18 cellular contexts compared by ENCODE assay signal in the genomic region with DNA sequence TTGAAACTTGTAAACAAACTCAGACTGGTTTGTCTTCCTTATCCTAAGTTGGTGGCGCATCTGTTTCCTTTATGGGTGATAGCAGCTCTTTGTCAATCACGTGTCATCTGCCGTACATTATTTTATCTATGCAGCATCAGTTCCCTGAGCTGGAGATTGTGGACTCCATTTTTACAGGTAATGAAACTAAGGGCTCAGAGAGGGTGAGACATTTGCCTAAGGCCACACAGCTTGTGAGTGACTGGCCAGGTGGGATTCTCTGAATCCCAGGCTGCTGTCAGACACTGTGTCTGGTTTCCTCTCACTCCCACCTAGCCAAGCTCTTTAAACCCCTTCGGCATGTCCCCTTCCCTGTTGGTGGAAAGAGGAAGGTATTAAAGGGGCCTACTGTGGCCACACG. TPM values are rescaled to one million over a fixed set of nuclear protein-coding genes. Genes with fewer than 3 reads are reported as not detected.
DNase-seq lines count a peak whose midpoint lies in the region; ATAC-seq, FAIRE-seq and TF ChIP-seq lines count a peak whose summit lies in the region.
"Had no signal": no experiment of that assay in that cellular context is flagged by ENCODE, and none has a peak within 500 bp of the region (broad histone marks: within the 10 kb centered on the region; RNA-seq: fewer than 3 reads in every experiment).

No MANE protein-coding gene starts in this region.

- H3K79me2 ChIP-seq in K562 (ENCODE audit: control insufficient read depth, insufficient read depth, low read length) = no peaks in the 10 kb centered on the region

- no peak overlapping the region for H3K9ac ChIP-seq in BLaER1
- no peak overlapping the region for H3K9ac ChIP-seq in K562 (ENCODE audit: insufficient read depth in 1 of 2, low read depth in 2 of 2, low read length in 2 of 2)

- in situ Hi-C loops in K562 (cut with MboI) = loop anchor here (5.0 to 25.0 kb wide), 4 partner anchors 118 to 1360 kb away; no protein-coding TSS in a partner anchor

- no peaks in the 10 kb centered on the region for H3K9me1 ChIP-seq in K562 (ENCODE audit: control insufficient read depth, insufficient read depth, low read length)

- no peak for TF ChIP-seq CTCF in K562 (IDR thresholded peaks at IDR 0.05 in 2 of 3, conservative IDR thresholded peaks at IDR 0.05 in 1 of 3; ENCODE audit: insufficient read depth in 2 of 3, low read depth in 1 of 3, low read length in 3 of 3)

- POLR2A ChIA-PET in CD8-positive, alpha-beta memory T cell (lab: Charles Lee) = no interaction called here
- POLR2A ChIA-PET in K562 (lab: Yijun Ruan, JAX) = no interaction called here

- H3K9me3 Mint-ChIP-seq in CD8-positive, alpha-beta memory T cell = no peaks in the 10 kb centered on the region
- no peaks in the 10 kb centered on the region for H3K9me3 Mint-ChIP-seq in stimulated activated memory B cell treated with anti-CD40 and anti-IgM and Interleukin-4, amounts not matched to agents 10 μg/mL and 1 μg/mL and 100 μg/mL, for 72 hours

- H3K4me3 ChIP-seq in BLaER1 (no peak overlapping the region), K562 (no peak overlapping the region)
- H3K4me3 ChIP-seq in CD8-positive, alpha-beta memory T cell (ENCODE audit: low read length) = no peak overlapping the region
- H3K4me3 ChIP-seq: SJCRH30 had no signal

- no TSS peak for BruUV-seq in K562 (replicated peaks; lab: Mats Ljungman, UMichigan)

- no peak for ATAC-seq in K562
- no peak for ATAC-seq in stimulated activated memory B cell treated with anti-CD40 and anti-IgM and Interleukin-4, amounts not matched to agents 10 μg/mL and 1 μg/mL and 100 μg/mL, for 72 hours

- no peaks in the 10 kb centered on the region for H3K27me3 ChIP-seq in BLaER1
- H3K27me3 ChIP-seq in CD8-positive, alpha-beta memory T cell (ENCODE audit: insufficient read depth, low read length, poor library complexity, severe bottlenecking) = no peaks in the 10 kb centered on the region
- H3K27me3 ChIP-seq in K562 (ENCODE audit: control insufficient read depth in 2 of 2, insufficient read depth in 2 of 2, low read length in 2 of 2) = peaks cover 0 to 19% of the 10 kb centered on the region in 2 experiments; a peak in 2 of 5 replicates
- H3K27me3 ChIP-seq: SJCRH30 had no signal

- DNase-seq in CD8-positive, alpha-beta memory T cell = no peak
- no peak for DNase-seq in K562 (ENCODE audit: extremely low read depth in 1 of 4, low spot score in 3 of 4)
- no peak for DNase-seq in GOT3 (lab: John Stamatoyannopoulos, UW)
- no peak for DNase-seq in activated CD4-positive, CD25-positive, alpha-beta regulatory T cell (lab: John Stamatoyannopoulos, UW)
- DNase-seq in NCI-H446 treated with DMSO at 0.1 percent for 48 hours (lab: John Stamatoyannopoulos, UW) = no peak
- DNase-seq: MV-4-11, NCI-H1694 treated with DMSO at 0.1 percent for 48 hours, NCI-H2081 treated with DMSO at 0.1 percent for 48 hours, NCI-H2171 treated with DMSO at 0.1 percent for 48 hours, NCI-H526, OCI-M1, SJCRH30 had no signal

- H4K20me1 ChIP-seq in BLaER1 (no peaks in the 10 kb centered on the region), K562 (replicated peaks; ENCODE audit: control insufficient read depth, insufficient read depth, low read length) (no peaks in the 10 kb centered on the region; the same call in 1 of the 2 replicates)

- 7% methylated on average over 5 of the region's 5 CpGs for WGBS in K562 (ENCODE audit: insufficient coverage, low coverage, missing lambda C conversion rate)

- peak overlapping the region; percentile 16; the same call in 1 of the 2 replicates for H3K27ac ChIP-seq in BLaER1
- H3K27ac ChIP-seq in CD8-positive, alpha-beta memory T cell (ENCODE audit: low read depth, low read length) = no peak overlapping the region
- H3K27ac ChIP-seq in K562 (ENCODE audit: extremely low read depth, low read depth, low read length) = no peak overlapping the region
- H3K27ac ChIP-seq: C4-2B, HL-60, SJCRH30 had no signal

- H3K4me1 ChIP-seq in BLaER1 (peaks cover 93% of the 10 kb centered on the region), K562 (replicated peaks in 1 of 2; ENCODE audit: control insufficient read depth in 2 of 2, insufficient read depth in 2 of 2, low read length in 2 of 2) (peaks cover 0 to 1% of the 10 kb centered on the region in 2 experiments; a peak in 1 of 5 replicates)
- H3K4me1 ChIP-seq in CD8-positive, alpha-beta memory T cell (ENCODE audit: insufficient read depth, low read length) = peaks cover 33% of the 10 kb centered on the region
- H3K4me1 ChIP-seq: SJCRH30 had no signal

- H2AFZ ChIP-seq in K562 (ENCODE audit: low read depth, low read length) = no peak overlapping the region

- no peak overlapping the region for H3K4me3 Mint-ChIP-seq in CD8-positive, alpha-beta memory T cell
- no peak overlapping the region for H3K4me3 Mint-ChIP-seq in stimulated activated memory B cell treated with anti-CD40 and anti-IgM and Interleukin-4, amounts not matched to agents 10 μg/mL and 1 μg/mL and 100 μg/mL, for 72 hours

- no peaks in the 10 kb centered on the region for H3K27me3 Mint-ChIP-seq in CD8-positive, alpha-beta memory T cell
- no peaks in the 10 kb centered on the region for H3K27me3 Mint-ChIP-seq in stimulated activated memory B cell treated with anti-CD40 and anti-IgM and Interleukin-4, amounts not matched to agents 10 μg/mL and 1 μg/mL and 100 μg/mL, for 72 hours

- H3K36me3 Mint-ChIP-seq in CD8-positive, alpha-beta memory T cell = peaks cover 0 to 34% (median 7%) of the 10 kb centered on the region in 3 donors
- H3K36me3 Mint-ChIP-seq in stimulated activated memory B cell treated with anti-CD40 and anti-IgM and Interleukin-4, amounts not matched to agents 10 μg/mL and 1 μg/mL and 100 μg/mL, for 72 hours = peaks cover 33% of the 10 kb centered on the region

- FAIRE-seq in K562 (lab: Jason Lieb, UNC) = no peak
- FAIRE-seq: H54, RCC 7860 had no signal

- H3K4me2 ChIP-seq in BLaER1 (peak overlapping the region; percentile 82), K562 (ENCODE audit: insufficient read depth, low read length) (no peak overlapping the region)

- H3K4me1 Mint-ChIP-seq in CD8-positive, alpha-beta memory T cell = peaks cover 27 to 55% (median 49%) of the 10 kb centered on the region in 3 donors
- peaks cover 53% of the 10 kb centered on the region for H3K4me1 Mint-ChIP-seq in stimulated activated memory B cell treated with anti-CD40 and anti-IgM and Interleukin-4, amounts not matched to agents 10 μg/mL and 1 μg/mL and 100 μg/mL, for 72 hours

- intact Hi-C loops in K562 (cut with micrococcal nuclease) = no loop called here

- CTCF ChIA-PET in CD8-positive, alpha-beta memory T cell (lab: Charles Lee) = no interaction called here
- CTCF ChIA-PET in K562 (lab: Yijun Ruan, JAX; ENCODE audit: low intra/inter-chr PET ratio) = interaction anchor here (7.3 kb wide), 1 partner anchor 124 kb away, joined by 400 read pairs; no protein-coding TSS in a partner anchor

- TF ChIP-seq RAD21 in K562 (CRISPR knock-in tag; conservative IDR thresholded peaks at IDR 0.05 in 1 of 2, IDR thresholded peaks at IDR 0.05 in 1 of 2) = no peak

- no peak for TF ChIP-seq POLR2A in K562 (conservative IDR thresholded peaks at IDR 0.05)

- H3K27ac Mint-ChIP-seq in CD8-positive, alpha-beta memory T cell = peak overlapping the region in 5 of 8 donors; percentile 10 to 83 (median 46)
- peak overlapping the region; percentile 40 for H3K27ac Mint-ChIP-seq in stimulated activated memory B cell treated with anti-CD40 and anti-IgM and Interleukin-4, amounts not matched to agents 10 μg/mL and 1 μg/mL and 100 μg/mL, for 72 hours

- no peak for TF ChIP-seq EP300 in K562 (IDR thresholded peaks at IDR 0.05; ENCODE audit: low read length)

- peaks cover 13% of the 10 kb centered on the region for H3K36me3 ChIP-seq in BLaER1
- peaks cover 8% of the 10 kb centered on the region for H3K36me3 ChIP-seq in CD8-positive, alpha-beta memory T cell (ENCODE audit: insufficient read depth, low read length)
- no peaks in the 10 kb centered on the region for H3K36me3 ChIP-seq in K562 (ENCODE audit: control insufficient read depth, insufficient read depth, low read length)
- H3K36me3 ChIP-seq: SJCRH30 had no signal

- H3K9me3 ChIP-seq in BLaER1 = no peaks in the 10 kb centered on the region; the same call in 1 of the 2 replicates
- no peaks in the 10 kb centered on the region for H3K9me3 ChIP-seq in CD8-positive, alpha-beta memory T cell (ENCODE audit: low read length)
- H3K9me3 ChIP-seq in K562 (replicated peaks; ENCODE audit: control insufficient read depth, insufficient read depth, low read depth, low read length) = peaks cover 9% of the 10 kb centered on the region; the same call in 1 of the 2 replicates

TF ChIP-seq in K562, 482 proteins besides CTCF, POLR2A, EP300 and RAD21:
- no peak for TF ChIP-seq FOXJ2 (tag; IDR thresholded peaks at IDR 0.05)
- peak; percentile 72 for TF ChIP-seq RBM25 (IDR thresholded peaks at IDR 0.05; ENCODE audit: low read depth, low read length, severe bottlenecking)
- peak; percentile 46 for TF ChIP-seq ZFP36 (IDR thresholded peaks at IDR 0.05; ENCODE audit: low read depth, low read length, partially characterized antibody)
- TF ChIP-seq HNRNPH1 (optimal IDR thresholded peaks at IDR 0.05; ENCODE audit: low read depth, low read length) = no peak

RNA-seq across cellular contexts. Expression of a gene that starts 41.7 kb away (rescaled TPM):
- total RNA-seq in CD8-positive, alpha-beta memory T cell = under 1 TPM; 0.04 to 0.20 TPM
- not detected for polyA plus RNA-seq in CD8-positive, alpha-beta memory T cell
- total RNA-seq in K562 (2011; cell fraction: chromatin; rRNA removed; ENCODE audit: low replicate concordance) = 0.28 TPM in 1 of 2 replicates, not detected in the other
- total RNA-seq in K562 (2011; cell fraction: nucleolus; rRNA removed) = 0.26 and 0.83 TPM in 2 replicates
- total RNA-seq in K562 (2011; cell fraction: nucleoplasm; rRNA removed) = 0.23 and 0.37 TPM in 2 replicates
- 0.05 and 0.12 TPM in 2 replicates for total RNA-seq in K562 (2014; rRNA removed)
- total RNA-seq in K562 (2014; rRNA removed; fragmentation: Illumina TruSeq; extraction: Trizol) = 0.06 and 0.11 TPM in 2 replicates
- 0.04 and 0.11 TPM in 2 replicates for total RNA-seq in K562 (2015; rRNA removed; fragmentation: Illumina TruSeq; extraction: Trizol)
- total RNA-seq in K562 (2021) = 0.11 TPM in 2 replicates
- 0.01 and 0.08 TPM in 2 replicates for polyA plus RNA-seq in K562 (2011; rRNA removed)
- polyA plus RNA-seq in K562 (2011; cell fraction: cytosol; rRNA removed) = 0.03 and 0.38 TPM in 2 replicates
- polyA plus RNA-seq in K562 (2011; cell fraction: nucleus; rRNA removed) = 0.03 and 0.13 TPM in 2 replicates
- 0.16 and 0.26 TPM in 2 replicates for polyA plus RNA-seq in K562 (2012)
- 0.09 and 0.11 TPM in 2 replicates for polyA plus RNA-seq in K562 (2014; fragmentation: Illumina TruSeq; extraction: Trizol)
- polyA plus RNA-seq in K562 (2014; fragmentation: Nextera tagmentation; extraction: Ambion mirVana) = under 1 TPM; 0.03 to 0.24 TPM
- 0.08 TPM in 1 of 2 replicates, not detected in the other for polyA plus RNA-seq in K562 (2014; rRNA removed)
- 0.12 and 0.46 TPM in 2 replicates for polyA minus RNA-seq in K562 (2011; rRNA and poly(A)+ RNA removed)
- polyA minus RNA-seq in K562 (2011; cell fraction: cytosol; rRNA and poly(A)+ RNA removed) = 0.10 TPM in 1 of 2 replicates, not detected in the other
- under 0.01 and 0.11 TPM in 2 replicates for polyA minus RNA-seq in K562 (2011; cell fraction: nucleus; rRNA and poly(A)+ RNA removed)
